ENCODE assay signal across 2 cellular contexts in the genomic region with DNA sequence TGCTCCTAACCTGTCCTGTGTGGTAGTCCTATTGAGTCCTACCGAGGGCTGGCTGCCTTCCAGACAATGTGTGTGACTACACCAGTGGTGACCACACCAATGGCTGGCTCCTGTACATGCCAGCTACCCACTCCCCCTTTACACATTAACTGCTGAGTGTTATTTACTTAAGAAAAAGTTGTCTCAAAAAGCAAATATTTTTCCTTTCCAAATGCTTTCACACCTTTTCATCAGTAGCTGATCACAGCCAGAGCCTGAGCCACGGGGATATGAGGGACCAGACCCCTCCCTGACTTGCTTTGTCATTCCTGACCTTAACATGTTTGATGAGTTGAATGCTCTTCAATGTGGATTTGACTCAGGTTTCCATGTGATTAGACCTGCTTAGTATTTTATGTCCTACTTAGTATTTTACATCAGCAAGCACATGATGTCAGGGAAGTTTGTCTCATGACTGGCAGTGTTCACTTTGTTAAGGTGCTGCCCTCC.
TF ChIP-seq lines count a peak whose summit lies in the region.

No MANE protein-coding gene starts in this region.

TF ChIP-seq in A549, 52 proteins besides CTCF, POLR2A, EP300 and RAD21:
- TF ChIP-seq, protein P1, sequence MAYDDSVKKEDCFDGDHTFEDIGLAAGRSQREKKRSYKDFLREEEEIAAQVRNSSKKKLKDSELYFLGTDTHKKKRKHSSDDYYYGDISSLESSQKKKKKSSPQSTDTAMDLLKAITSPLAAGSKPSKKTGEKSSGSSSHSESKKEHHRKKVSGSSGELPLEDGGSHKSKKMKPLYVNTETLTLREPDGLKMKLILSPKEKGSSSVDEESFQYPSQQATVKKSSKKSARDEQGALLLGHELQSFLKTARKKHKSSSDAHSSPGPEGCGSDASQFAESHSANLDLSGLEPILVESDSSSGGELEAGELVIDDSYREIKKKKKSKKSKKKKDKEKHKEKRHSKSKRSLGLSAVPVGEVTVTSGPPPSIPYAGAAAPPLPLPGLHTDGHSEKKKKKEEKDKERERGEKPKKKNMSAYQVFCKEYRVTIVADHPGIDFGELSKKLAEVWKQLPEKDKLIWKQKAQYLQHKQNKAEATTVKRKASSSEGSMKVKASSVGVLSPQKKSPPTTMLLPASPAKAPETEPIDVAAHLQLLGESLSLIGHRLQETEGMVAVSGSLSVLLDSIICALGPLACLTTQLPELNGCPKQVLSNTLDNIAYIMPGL (CRISPR knock-in tag; IDR thresholded peaks at IDR 0.05; ENCODE audit: borderline replicate concordance), result no peak
- TF ChIP-seq HOXB13 (CRISPR knock-in tag; IDR thresholded peaks at IDR 0.05; ENCODE audit: low read depth) (no peak), MAZ (IDR thresholded peaks at IDR 0.05; ENCODE audit: borderline replicate concordance, low read depth, low read length) (no peak), HOXB5 (CRISPR knock-in tag; IDR thresholded peaks at IDR 0.05) (no peak), ZSCAN20 (CRISPR knock-in tag; IDR thresholded peaks at IDR 0.05) (no peak), HEYL (CRISPR knock-in tag; IDR thresholded peaks at IDR 0.05) (no peak), ZFP36 (IDR thresholded peaks at IDR 0.05; ENCODE audit: borderline replicate concordance, partially characterized antibody) (no peak), GATA3 (IDR thresholded peaks at IDR 0.05; ENCODE audit: borderline replicate concordance) (peak; percentile 64; the same call in 1 of the 2 replicates), MYC (IDR thresholded peaks at IDR 0.05; ENCODE audit: borderline replicate concordance, low read length) (no peak), EHMT2 (IDR thresholded peaks at IDR 0.05; ENCODE audit: low read depth) (no peak), TP53 (CRISPR knock-in tag; IDR thresholded peaks at IDR 0.05) (no peak), MAFK (IDR thresholded peaks at IDR 0.05; ENCODE audit: partially characterized antibody) (peak; percentile 68), CHD2 (IDR thresholded peaks at IDR 0.05; ENCODE audit: low read length, partially characterized antibody) (no peak), RARB (CRISPR knock-in tag; IDR thresholded peaks at IDR 0.05) (no peak), JUN (IDR thresholded peaks at IDR 0.05) (peak; percentile 39 to 80; a peak in 2 of 5 replicates), JUNB (IDR thresholded peaks at IDR 0.05) (peak; percentile 71), CBX8 (IDR thresholded peaks at IDR 0.05) (no peak), SMC3 (IDR thresholded peaks at IDR 0.05) (no peak), CHD4 (IDR thresholded peaks at IDR 0.05; ENCODE audit: borderline replicate concordance) (no peak), FOSL2 (IDR thresholded peaks at IDR 0.05) (0 out of 2 replicates have a peak, but pooled peaks have one; percentile 24), FOSL2 (CRISPR knock-in tag; IDR thresholded peaks at IDR 0.05) (peak; percentile 68; the same call in 1 of the 2 replicates), ZNF302 (CRISPR knock-in tag; IDR thresholded peaks at IDR 0.05) (no peak)
- TF ChIP-seq, protein P2, sequence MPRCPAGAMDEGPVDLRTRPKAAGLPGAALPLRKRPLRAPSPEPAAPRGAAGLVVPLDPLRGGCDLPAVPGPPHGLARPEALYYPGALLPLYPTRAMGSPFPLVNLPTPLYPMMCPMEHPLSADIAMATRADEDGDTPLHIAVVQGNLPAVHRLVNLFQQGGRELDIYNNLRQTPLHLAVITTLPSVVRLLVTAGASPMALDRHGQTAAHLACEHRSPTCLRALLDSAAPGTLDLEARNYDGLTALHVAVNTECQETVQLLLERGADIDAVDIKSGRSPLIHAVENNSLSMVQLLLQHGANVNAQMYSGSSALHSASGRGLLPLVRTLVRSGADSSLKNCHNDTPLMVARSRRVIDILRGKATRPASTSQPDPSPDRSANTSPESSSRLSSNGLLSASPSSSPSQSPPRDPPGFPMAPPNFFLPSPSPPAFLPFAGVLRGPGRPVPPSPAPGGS (IDR thresholded peaks at IDR 0.05), result no peak
- TF ChIP-seq, protein P3, sequence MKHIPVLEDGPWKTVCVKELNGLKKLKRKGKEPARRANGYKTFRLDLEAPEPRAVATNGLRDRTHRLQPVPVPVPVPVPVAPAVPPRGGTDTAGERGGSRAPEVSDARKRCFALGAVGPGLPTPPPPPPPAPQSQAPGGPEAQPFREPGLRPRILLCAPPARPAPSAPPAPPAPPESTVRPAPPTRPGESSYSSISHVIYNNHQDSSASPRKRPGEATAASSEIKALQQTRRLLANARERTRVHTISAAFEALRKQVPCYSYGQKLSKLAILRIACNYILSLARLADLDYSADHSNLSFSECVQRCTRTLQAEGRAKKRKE (CRISPR knock-in tag; IDR thresholded peaks at IDR 0.05; ENCODE audit: low read depth), result no peak
- TF ChIP-seq, protein P4, sequence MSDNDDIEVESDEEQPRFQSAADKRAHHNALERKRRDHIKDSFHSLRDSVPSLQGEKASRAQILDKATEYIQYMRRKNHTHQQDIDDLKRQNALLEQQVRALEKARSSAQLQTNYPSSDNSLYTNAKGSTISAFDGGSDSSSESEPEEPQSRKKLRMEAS (IDR thresholded peaks at IDR 0.05), result peak; percentile 71

TF ChIP-seq in HEK293, 187 proteins besides CTCF, POLR2A, EP300 and RAD21:
- TF ChIP-seq GLIS1 (tag by site-specific recombination; IDR thresholded peaks at IDR 0.05), result peak; percentile 30; the same call in 1 of the 2 replicates
- TF ChIP-seq ZNF707 (tag by site-specific recombination; IDR thresholded peaks at IDR 0.05), result no peak
- peak; percentile 44 for TF ChIP-seq OSR2 (tag by site-specific recombination; IDR thresholded peaks at IDR 0.05)
- TF ChIP-seq ZNF335 (tag by site-specific recombination; conservative IDR thresholded peaks at IDR 0.05), result peak; percentile 48
